In the genomic region with DNA sequence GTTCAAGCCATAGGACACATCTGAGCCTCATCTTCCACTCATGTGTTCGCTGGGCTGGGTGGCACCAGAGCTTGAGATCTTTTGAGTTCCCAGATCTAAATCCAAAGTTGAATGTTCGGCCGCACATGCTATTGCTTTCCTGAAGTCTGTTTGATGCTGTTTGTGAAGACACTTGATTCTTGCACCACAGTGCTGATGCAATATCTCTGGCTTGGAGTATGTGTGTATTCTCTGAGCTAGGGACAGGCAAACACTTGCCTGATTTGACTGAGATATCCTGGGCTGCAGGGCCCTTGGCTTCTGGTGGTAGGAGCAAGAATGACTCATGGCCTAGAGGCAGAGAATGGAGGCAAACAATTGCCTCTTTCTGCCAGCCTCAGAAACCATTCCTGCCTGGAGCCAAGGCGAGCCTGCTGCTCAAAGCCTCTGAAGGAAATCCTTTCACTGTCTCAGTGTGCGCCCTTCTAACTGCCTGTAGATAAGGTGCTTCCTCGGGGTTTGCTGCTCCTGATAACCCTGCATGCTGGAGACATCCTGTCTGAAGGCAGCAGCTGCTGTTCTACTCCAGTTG, we compare ENCODE assay signal across 1 cellular context.
A peak's percentile ranks its signal among the peaks of the same experiment; 100 is the strongest.
TF ChIP-seq lines count a peak whose summit lies in the region.

No MANE protein-coding gene starts in this region.

TF ChIP-seq in HepG2, 621 proteins besides CTCF, POLR2A, EP300 and RAD21 (continued from another document and continues in another):
- TF ChIP-seq, protein P1, sequence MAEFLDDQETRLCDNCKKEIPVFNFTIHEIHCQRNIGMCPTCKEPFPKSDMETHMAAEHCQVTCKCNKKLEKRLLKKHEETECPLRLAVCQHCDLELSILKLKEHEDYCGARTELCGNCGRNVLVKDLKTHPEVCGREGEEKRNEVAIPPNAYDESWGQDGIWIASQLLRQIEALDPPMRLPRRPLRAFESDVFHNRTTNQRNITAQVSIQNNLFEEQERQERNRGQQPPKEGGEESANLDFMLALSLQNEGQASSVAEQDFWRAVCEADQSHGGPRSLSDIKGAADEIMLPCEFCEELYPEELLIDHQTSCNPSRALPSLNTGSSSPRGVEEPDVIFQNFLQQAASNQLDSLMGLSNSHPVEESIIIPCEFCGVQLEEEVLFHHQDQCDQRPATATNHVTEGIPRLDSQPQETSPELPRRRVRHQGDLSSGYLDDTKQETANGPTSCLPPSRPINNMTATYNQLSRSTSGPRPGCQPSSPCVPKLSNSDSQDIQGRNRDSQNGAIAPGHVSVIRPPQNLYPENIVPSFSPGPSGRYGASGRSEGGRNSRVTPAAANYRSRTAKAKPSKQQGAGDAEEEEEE (CRISPR knock-in tag; IDR thresholded peaks at IDR 0.05; ENCODE audit: borderline replicate concordance): no peak
- TF ChIP-seq ZBTB7A (CRISPR knock-in tag; IDR thresholded peaks at IDR 0.05) (no peak), KLF16 (CRISPR knock-in tag; IDR thresholded peaks at IDR 0.05) (peak in 1 of 2 experiments; percentile 84; a peak in 2 of 4 replicates), SP1 (IDR thresholded peaks at IDR 0.05) (no peak), SP1 (CRISPR knock-in tag; IDR thresholded peaks at IDR 0.05) (no peak), RFXAP (CRISPR knock-in tag; IDR thresholded peaks at IDR 0.05; ENCODE audit: borderline replicate concordance) (no peak), NBN (conservative IDR thresholded peaks at IDR 0.05) (no peak), SMC3 (IDR thresholded peaks at IDR 0.05; ENCODE audit: low read length) (peak; percentile 32), RBM22 (optimal IDR thresholded peaks at IDR 0.05; ENCODE audit: low read length) (no peak), GFI1 (CRISPR knock-in tag; IDR thresholded peaks at IDR 0.05; ENCODE audit: borderline replicate concordance) (no peak; the same call in 1 of the 2 replicates), REPIN1 (CRISPR knock-in tag; IDR thresholded peaks at IDR 0.05; ENCODE audit: borderline replicate concordance, low read depth) (peak; percentile 73; the same call in 1 of the 2 replicates), ZNF670 (CRISPR knock-in tag; IDR thresholded peaks at IDR 0.05; ENCODE audit: borderline replicate concordance) (no peak), ZNF431 (CRISPR knock-in tag; IDR thresholded peaks at IDR 0.05; ENCODE audit: borderline replicate concordance, low read depth) (no peak), ZNF44 (CRISPR knock-in tag; IDR thresholded peaks at IDR 0.05) (no peak), ISL2 (CRISPR knock-in tag; IDR thresholded peaks at IDR 0.05) (peak; percentile 72), ADNP (CRISPR knock-in tag; IDR thresholded peaks at IDR 0.05) (no peak), NFYB (CRISPR knock-in tag; IDR thresholded peaks at IDR 0.05) (no peak), HMG20A (CRISPR knock-in tag; IDR thresholded peaks at IDR 0.05; ENCODE audit: borderline replicate concordance) (peak; percentile 88; the same call in 1 of the 2 replicates), FOXK1 (CRISPR knock-in tag; IDR thresholded peaks at IDR 0.05; ENCODE audit: borderline replicate concordance, low read depth) (peak; percentile 61; the same call in 1 of the 2 replicates), AGO2 (optimal IDR thresholded peaks at IDR 0.05; ENCODE audit: low read depth, low read length) (no peak), ZNF720 (CRISPR knock-in tag; IDR thresholded peaks at IDR 0.05) (no peak), SETDB1 (CRISPR knock-in tag; IDR thresholded peaks at IDR 0.05; ENCODE audit: borderline replicate concordance) (no peak), ZNF337 (CRISPR knock-in tag; IDR thresholded peaks at IDR 0.05; ENCODE audit: borderline replicate concordance, low read depth) (no peak), ZNF660 (CRISPR knock-in tag; IDR thresholded peaks at IDR 0.05; ENCODE audit: borderline replicate concordance, low read depth) (no peak), SNAPC2 (CRISPR knock-in tag; IDR thresholded peaks at IDR 0.05) (no peak), PHF8 (CRISPR knock-in tag; IDR thresholded peaks at IDR 0.05) (no peak), RELA (CRISPR knock-in tag; IDR thresholded peaks at IDR 0.05) (no peak), MAZ (IDR thresholded peaks at IDR 0.05; ENCODE audit: borderline replicate concordance, low read depth, low read length) (no peak), MAZ (CRISPR knock-in tag; IDR thresholded peaks at IDR 0.05; ENCODE audit: low read depth) (peak; percentile 52), ZNF205 (CRISPR knock-in tag; IDR thresholded peaks at IDR 0.05) (no peak), SMARCE1 (IDR thresholded peaks at IDR 0.05; ENCODE audit: borderline replicate concordance) (no peak), SP4 (CRISPR knock-in tag; IDR thresholded peaks at IDR 0.05) (no peak), JDP2 (CRISPR knock-in tag; IDR thresholded peaks at IDR 0.05; ENCODE audit: borderline replicate concordance) (no peak), FOSL2 (CRISPR knock-in tag; IDR thresholded peaks at IDR 0.05) (peak; percentile 98), DNMT1 (CRISPR knock-in tag; IDR thresholded peaks at IDR 0.05) (no peak), ZNF530 (CRISPR knock-in tag; IDR thresholded peaks at IDR 0.05; ENCODE audit: low read depth) (no peak), PAX8 (CRISPR knock-in tag; IDR thresholded peaks at IDR 0.05; ENCODE audit: borderline replicate concordance) (no peak), ZFY (CRISPR knock-in tag; IDR thresholded peaks at IDR 0.05) (peak; percentile 66; the same call in 1 of the 2 replicates), ZNF143 (CRISPR knock-in tag; IDR thresholded peaks at IDR 0.05) (0 out of 2 replicates have a peak, but pooled peaks have one; percentile 40), EEA1 (CRISPR knock-in tag; IDR thresholded peaks at IDR 0.05; ENCODE audit: borderline replicate concordance) (no peak), POLR2AphosphoS2 (IDR thresholded peaks at IDR 0.05; ENCODE audit: low read depth, low read length) (no peak), GTF3A (CRISPR knock-in tag; conservative IDR thresholded peaks at IDR 0.05) (no peak), ATF7 (IDR thresholded peaks at IDR 0.05) (no peak), ATF7 (CRISPR knock-in tag; IDR thresholded peaks at IDR 0.05) (no peak), ZNF780A (CRISPR knock-in tag; IDR thresholded peaks at IDR 0.05) (no peak), MIER2 (CRISPR knock-in tag; IDR thresholded peaks at IDR 0.05) (peak; percentile 58; the same call in 1 of the 2 replicates), ZNF724P (CRISPR knock-in tag; IDR thresholded peaks at IDR 0.05; ENCODE audit: borderline replicate concordance) (no peak), NKX3-1 (CRISPR knock-in tag; IDR thresholded peaks at IDR 0.05) (no peak), ZNF432 (CRISPR knock-in tag; IDR thresholded peaks at IDR 0.05; ENCODE audit: borderline replicate concordance) (no peak), ZNF260 (CRISPR knock-in tag; IDR thresholded peaks at IDR 0.05; ENCODE audit: borderline replicate concordance, low read depth) (no peak), ZNF460 (CRISPR knock-in tag; IDR thresholded peaks at IDR 0.05; ENCODE audit: borderline replicate concordance) (no peak), YEATS4 (CRISPR knock-in tag; IDR thresholded peaks at IDR 0.05; ENCODE audit: borderline replicate concordance) (peak; percentile 75; the same call in 1 of the 2 replicates), ARID2 (CRISPR knock-in tag; IDR thresholded peaks at IDR 0.05; ENCODE audit: borderline replicate concordance) (peak; percentile 46; the same call in 1 of the 2 replicates), KDM5B (CRISPR knock-in tag; IDR thresholded peaks at IDR 0.05; ENCODE audit: borderline replicate concordance) (no peak), ZSCAN9 (CRISPR knock-in tag; IDR thresholded peaks at IDR 0.05; ENCODE audit: borderline replicate concordance) (no peak), ZNF629 (CRISPR knock-in tag; conservative IDR thresholded peaks at IDR 0.05) (no peak; the same call in 1 of the 2 replicates)
- TF ChIP-seq, protein P2, sequence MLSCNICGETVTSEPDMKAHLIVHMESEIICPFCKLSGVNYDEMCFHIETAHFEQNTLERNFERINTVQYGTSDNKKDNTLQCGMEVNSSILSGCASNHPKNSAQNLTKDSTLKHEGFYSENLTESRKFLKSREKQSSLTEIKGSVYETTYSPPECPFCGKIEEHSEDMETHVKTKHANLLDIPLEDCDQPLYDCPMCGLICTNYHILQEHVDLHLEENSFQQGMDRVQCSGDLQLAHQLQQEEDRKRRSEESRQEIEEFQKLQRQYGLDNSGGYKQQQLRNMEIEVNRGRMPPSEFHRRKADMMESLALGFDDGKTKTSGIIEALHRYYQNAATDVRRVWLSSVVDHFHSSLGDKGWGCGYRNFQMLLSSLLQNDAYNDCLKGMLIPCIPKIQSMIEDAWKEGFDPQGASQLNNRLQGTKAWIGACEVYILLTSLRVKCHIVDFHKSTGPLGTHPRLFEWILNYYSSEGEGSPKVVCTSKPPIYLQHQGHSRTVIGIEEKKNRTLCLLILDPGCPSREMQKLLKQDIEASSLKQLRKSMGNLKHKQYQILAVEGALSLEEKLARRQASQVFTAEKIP (CRISPR knock-in tag; IDR thresholded peaks at IDR 0.05; ENCODE audit: borderline replicate concordance): no peak
- TF ChIP-seq, protein P3, sequence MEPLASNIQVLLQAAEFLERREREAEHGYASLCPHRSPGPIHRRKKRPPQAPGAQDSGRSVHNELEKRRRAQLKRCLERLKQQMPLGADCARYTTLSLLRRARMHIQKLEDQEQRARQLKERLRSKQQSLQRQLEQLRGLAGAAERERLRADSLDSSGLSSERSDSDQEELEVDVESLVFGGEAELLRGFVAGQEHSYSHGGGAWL (CRISPR knock-in tag; IDR thresholded peaks at IDR 0.05): no peak
- TF ChIP-seq, protein P4, sequence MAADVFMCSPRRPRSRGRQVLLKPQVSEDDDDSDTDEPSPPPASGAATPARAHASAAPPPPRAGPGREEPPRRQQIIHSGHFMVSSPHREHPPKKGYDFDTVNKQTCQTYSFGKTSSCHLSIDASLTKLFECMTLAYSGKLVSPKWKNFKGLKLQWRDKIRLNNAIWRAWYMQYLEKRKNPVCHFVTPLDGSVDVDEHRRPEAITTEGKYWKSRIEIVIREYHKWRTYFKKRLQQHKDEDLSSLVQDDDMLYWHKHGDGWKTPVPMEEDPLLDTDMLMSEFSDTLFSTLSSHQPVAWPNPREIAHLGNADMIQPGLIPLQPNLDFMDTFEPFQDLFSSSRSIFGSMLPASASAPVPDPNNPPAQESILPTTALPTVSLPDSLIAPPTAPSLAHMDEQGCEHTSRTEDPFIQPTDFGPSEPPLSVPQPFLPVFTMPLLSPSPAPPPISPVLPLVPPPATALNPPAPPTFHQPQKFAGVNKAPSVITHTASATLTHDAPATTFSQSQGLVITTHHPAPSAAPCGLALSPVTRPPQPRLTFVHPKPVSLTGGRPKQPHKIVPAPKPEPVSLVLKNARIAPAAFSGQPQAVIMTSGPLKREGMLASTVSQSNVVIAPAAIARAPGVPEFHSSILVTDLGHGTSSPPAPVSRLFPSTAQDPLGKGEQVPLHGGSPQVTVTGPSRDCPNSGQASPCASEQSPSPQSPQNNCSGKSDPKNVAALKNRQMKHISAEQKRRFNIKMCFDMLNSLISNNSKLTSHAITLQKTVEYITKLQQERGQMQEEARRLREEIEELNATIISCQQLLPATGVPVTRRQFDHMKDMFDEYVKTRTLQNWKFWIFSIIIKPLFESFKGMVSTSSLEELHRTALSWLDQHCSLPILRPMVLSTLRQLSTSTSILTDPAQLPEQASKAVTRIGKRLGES (CRISPR knock-in tag; IDR thresholded peaks at IDR 0.05; ENCODE audit: borderline replicate concordance): no peak
- TF ChIP-seq, protein P5, sequence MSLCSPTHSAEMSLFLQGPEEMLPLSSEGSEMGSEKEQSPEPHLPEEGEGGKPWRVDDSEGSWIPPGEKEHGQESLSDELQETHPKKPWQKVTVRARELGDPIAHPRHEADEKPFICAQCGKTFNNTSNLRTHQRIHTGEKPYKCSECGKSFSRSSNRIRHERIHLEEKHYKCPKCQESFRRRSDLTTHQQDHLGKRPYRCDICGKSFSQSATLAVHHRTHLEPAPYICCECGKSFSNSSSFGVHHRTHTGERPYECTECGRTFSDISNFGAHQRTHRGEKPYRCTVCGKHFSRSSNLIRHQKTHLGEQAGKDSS (CRISPR knock-in tag; IDR thresholded peaks at IDR 0.05; ENCODE audit: borderline replicate concordance, low read depth): no peak
- TF ChIP-seq, protein P6, sequence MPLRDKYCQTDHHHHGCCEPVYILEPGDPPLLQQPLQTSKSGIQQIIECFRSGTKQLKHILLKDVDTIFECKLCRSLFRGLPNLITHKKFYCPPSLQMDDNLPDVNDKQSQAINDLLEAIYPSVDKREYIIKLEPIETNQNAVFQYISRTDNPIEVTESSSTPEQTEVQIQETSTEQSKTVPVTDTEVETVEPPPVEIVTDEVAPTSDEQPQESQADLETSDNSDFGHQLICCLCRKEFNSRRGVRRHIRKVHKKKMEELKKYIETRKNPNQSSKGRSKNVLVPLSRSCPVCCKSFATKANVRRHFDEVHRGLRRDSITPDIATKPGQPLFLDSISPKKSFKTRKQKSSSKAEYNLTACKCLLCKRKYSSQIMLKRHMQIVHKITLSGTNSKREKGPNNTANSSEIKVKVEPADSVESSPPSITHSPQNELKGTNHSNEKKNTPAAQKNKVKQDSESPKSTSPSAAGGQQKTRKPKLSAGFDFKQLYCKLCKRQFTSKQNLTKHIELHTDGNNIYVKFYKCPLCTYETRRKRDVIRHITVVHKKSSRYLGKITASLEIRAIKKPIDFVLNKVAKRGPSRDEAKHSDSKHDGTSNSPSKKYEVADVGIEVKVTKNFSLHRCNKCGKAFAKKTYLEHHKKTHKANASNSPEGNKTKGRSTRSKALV (CRISPR knock-in tag; IDR thresholded peaks at IDR 0.05): no peak
- TF ChIP-seq, protein P7, sequence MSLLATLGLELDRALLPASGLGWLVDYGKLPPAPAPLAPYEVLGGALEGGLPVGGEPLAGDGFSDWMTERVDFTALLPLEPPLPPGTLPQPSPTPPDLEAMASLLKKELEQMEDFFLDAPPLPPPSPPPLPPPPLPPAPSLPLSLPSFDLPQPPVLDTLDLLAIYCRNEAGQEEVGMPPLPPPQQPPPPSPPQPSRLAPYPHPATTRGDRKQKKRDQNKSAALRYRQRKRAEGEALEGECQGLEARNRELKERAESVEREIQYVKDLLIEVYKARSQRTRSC (CRISPR knock-in tag; IDR thresholded peaks at IDR 0.05; ENCODE audit: low read depth): no peak
- TF ChIP-seq, protein P8, sequence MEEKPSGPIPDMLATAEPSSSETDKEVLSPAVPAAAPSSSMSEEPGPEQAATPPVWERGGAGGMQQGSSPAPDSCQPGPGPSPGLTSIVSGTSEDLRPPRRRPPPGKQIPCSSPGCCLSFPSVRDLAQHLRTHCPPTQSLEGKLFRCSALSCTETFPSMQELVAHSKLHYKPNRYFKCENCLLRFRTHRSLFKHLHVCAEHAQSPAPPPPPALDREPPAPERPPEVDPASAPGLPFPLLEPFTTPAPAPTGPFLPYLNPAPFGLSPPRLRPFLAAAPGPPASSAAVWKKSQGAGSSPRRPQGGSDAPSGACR (CRISPR knock-in tag; IDR thresholded peaks at IDR 0.05): no peak
- TF ChIP-seq, protein P9, sequence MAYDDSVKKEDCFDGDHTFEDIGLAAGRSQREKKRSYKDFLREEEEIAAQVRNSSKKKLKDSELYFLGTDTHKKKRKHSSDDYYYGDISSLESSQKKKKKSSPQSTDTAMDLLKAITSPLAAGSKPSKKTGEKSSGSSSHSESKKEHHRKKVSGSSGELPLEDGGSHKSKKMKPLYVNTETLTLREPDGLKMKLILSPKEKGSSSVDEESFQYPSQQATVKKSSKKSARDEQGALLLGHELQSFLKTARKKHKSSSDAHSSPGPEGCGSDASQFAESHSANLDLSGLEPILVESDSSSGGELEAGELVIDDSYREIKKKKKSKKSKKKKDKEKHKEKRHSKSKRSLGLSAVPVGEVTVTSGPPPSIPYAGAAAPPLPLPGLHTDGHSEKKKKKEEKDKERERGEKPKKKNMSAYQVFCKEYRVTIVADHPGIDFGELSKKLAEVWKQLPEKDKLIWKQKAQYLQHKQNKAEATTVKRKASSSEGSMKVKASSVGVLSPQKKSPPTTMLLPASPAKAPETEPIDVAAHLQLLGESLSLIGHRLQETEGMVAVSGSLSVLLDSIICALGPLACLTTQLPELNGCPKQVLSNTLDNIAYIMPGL (CRISPR knock-in tag; IDR thresholded peaks at IDR 0.05; ENCODE audit: borderline replicate concordance in 1 of 2, low read depth in 1 of 2): no peak
